In genomic region chr12:131309700-131310099, GRCh38 we compare ENCODE assay signal across 22 cellular contexts.
"Had no signal": no experiment of that assay in that cellular context is flagged by ENCODE, and none has a peak within 500 bp of the region (broad histone marks: within the 10 kb centered on the region; RNA-seq: fewer than 3 reads in every experiment).

No MANE protein-coding gene starts in this region.

- H3K4me1 ChIP-seq: gastrocnemius medialis, heart right ventricle, right lobe of liver, stomach, thyroid gland had no signal

- ATAC-seq: esophagus mucosa; gastrocnemius medialis; heart right ventricle; left lobe of liver; mucosa of descending colon; naive thymus-derived CD8-positive, alpha-beta T cell; right lobe of liver had no signal

- DNase-seq: cerebellar nuclear complex; dermis blood vessel endothelial cell; effector CD4-positive, alpha-beta T cell; gastrocnemius medialis; heart right ventricle; hypothalamus; mammary epithelial cell; mucosa of descending colon; naive thymus-derived CD8-positive, alpha-beta T cell; right lobe of liver; stimulated activated CD4-positive, alpha-beta T cell treated with anti-CD3 and anti-CD28 coated beads, Interleukin-2, amount 100 ng/mL, for 24 hours; stimulated activated CD4-positive, alpha-beta T cell treated with anti-CD3 and anti-CD28 coated beads, Interleukin-4, amount 100 ng/mL, for 4 hours; stimulated activated naive CD4-positive, alpha-beta T cell; stomach; thyroid gland had no signal

- H3K36me3 ChIP-seq: gastrocnemius medialis, heart right ventricle, neutrophil, right lobe of liver, stomach, thyroid gland had no signal

- H3K4me3 ChIP-seq: gastrocnemius medialis, heart right ventricle, mucosa of descending colon, right lobe of liver, stomach, thyroid gland had no signal

- H3K9me3 ChIP-seq: gastrocnemius medialis, heart right ventricle, mucosa of descending colon, neutrophil, right lobe of liver, stomach, thyroid gland had no signal

- H3K27ac ChIP-seq: gastrocnemius medialis, heart right ventricle, neutrophil, right lobe of liver, stomach, thyroid gland had no signal

- H3K27me3 ChIP-seq: right lobe of liver, thyroid gland had no signal

- FAIRE-seq: colon, endometrium, islet of Langerhans, urothelium cell line had no signal
